25 cellular contexts compared by ENCODE assay signal in genomic region chr16:86692476-86692875, GRCh38.
"Had no signal": no experiment of that assay in that cellular context is flagged by ENCODE, and none has a peak within 500 bp of the region (broad histone marks: within the 10 kb centered on the region; RNA-seq: fewer than 3 reads in every experiment).

No MANE protein-coding gene starts in this region.

- H3K4me1 Mint-ChIP-seq: immature natural killer cell had no signal

- H3K36me3 ChIP-seq: colonic mucosa, esophagus muscularis mucosa, gastroesophageal sphincter, heart left ventricle, left lung, lower lobe of right lung had no signal

- H3K9me3 Mint-ChIP-seq: immature natural killer cell had no signal

- H3K36me3 Mint-ChIP-seq: immature natural killer cell, mesothelial cell of epicardium had no signal

- H3K27ac ChIP-seq: colonic mucosa, dorsolateral prefrontal cortex, esophagus muscularis mucosa, foreskin keratinocyte, gastroesophageal sphincter, heart left ventricle, hepatocyte, left lung, lower lobe of right lung had no signal

- H3K4me3 ChIP-seq: colonic mucosa, dorsolateral prefrontal cortex, esophagus muscularis mucosa, gastroesophageal sphincter, heart left ventricle, hepatocyte, left lung, lower lobe of right lung, mucosa of descending colon had no signal

- H3K27me3 ChIP-seq: colonic mucosa had no signal

- ATAC-seq: foreskin keratinocyte, gastroesophageal sphincter, heart left ventricle, left colon, left lung, left ventricle myocardium superior, lower lobe of right lung, mucosa of descending colon had no signal

- H3K27ac Mint-ChIP-seq: immature natural killer cell, mesothelial cell of epicardium had no signal

- H2AFZ ChIP-seq: hepatocyte had no signal

- DNase-seq: colonic mucosa; cortex of kidney; dermis blood vessel endothelial cell; dorsolateral prefrontal cortex; effector CD4-positive, alpha-beta T cell; effector memory CD4-positive, alpha-beta T cell; foreskin keratinocyte; heart left ventricle; hypothalamus; immature natural killer cell; islet precursor cell; kidney; kidney glomerular epithelial cell; left colon; left lung; left ventricle myocardium superior; lower lobe of right lung; mesenchymal stem cell; mucosa of descending colon had no signal

- H3K4me3 Mint-ChIP-seq: immature natural killer cell, mesothelial cell of epicardium had no signal

- FAIRE-seq: endothelial cell of umbilical vein, frontal cortex, kidney had no signal

- H3K79me2 ChIP-seq: hepatocyte had no signal

- H3K4me1 ChIP-seq: colonic mucosa, esophagus muscularis mucosa, foreskin keratinocyte, gastroesophageal sphincter, left lung, lower lobe of right lung had no signal

- H3K4me2 ChIP-seq: hepatocyte had no signal

- H3K9me3 ChIP-seq: colonic mucosa, esophagus muscularis mucosa, left lung, lower lobe of right lung, mucosa of descending colon had no signal
